ENCODE assay signal across 26 cellular contexts in the genomic region with DNA sequence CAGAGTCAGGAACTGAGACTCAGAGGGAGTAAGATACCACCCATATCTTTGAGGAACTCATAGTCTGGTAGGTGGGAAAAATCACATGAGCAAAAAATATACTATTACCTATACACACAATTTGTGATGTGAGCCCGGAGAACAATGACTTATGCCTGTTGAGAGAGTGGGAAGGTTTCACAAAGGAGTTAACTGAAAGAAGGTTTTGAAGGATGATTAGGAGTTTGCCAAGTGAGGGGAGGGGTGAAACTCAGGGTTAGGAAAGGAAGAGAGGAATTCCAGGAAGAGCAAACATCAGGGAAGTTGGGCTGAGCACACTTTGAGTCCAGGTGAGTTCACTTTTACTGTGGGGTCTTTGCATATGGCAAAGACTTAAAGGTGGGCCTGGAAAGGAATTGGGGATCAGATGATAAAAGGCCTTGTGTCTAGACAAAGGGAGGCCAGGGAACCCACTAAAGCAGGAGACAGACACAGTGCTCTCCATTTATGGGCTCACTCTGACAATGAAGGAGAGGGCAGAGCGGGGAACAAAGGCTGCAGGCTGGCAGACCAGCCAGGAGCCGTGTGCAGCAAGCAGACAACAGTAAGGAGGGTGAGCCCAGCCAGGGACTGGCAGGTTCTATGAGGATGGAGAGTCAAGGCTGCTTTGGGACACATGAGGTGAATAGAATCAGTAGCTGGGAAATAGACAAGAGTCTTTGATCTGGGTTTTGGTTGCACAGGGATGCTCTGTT. TPM values are rescaled to one million over a fixed set of nuclear protein-coding genes. Genes with fewer than 3 reads are reported as not detected.
DNase-seq lines count a peak whose midpoint lies in the region; ATAC-seq and TF ChIP-seq lines count a peak whose summit lies in the region.
"Had no signal": no experiment of that assay in that cellular context is flagged by ENCODE, and none has a peak within 500 bp of the region (broad histone marks: within the 10 kb centered on the region; RNA-seq: fewer than 3 reads in every experiment).

No MANE protein-coding gene starts in this region.

- peak overlapping the region; percentile 2 for H3K27ac Mint-ChIP-seq in neural crest cell (ENCODE audit: unreplicated experiment)
- H3K27ac Mint-ChIP-seq: stimulated activated naive CD8-positive, alpha-beta T cell treated with anti-CD3 and anti-CD28 coated beads, Interleukin-15, Interleukin-2, amounts not matched to agents 100 ng/mL and 50 ng/mL, for 24 hours had no signal

- peaks cover 3% of the 10 kb centered on the region for H3K9me3 Mint-ChIP-seq in neural crest cell

- H3K4me1 Mint-ChIP-seq in neural crest cell: peaks cover 36% of the 10 kb centered on the region

- no peak overlapping the region for H3K4me3 Mint-ChIP-seq in neural crest cell
- H3K4me3 Mint-ChIP-seq: naive thymus-derived CD8-positive, alpha-beta T cell; stimulated activated naive CD8-positive, alpha-beta T cell treated with anti-CD3 and anti-CD28 coated beads, Interleukin-15, Interleukin-2, amounts not matched to agents 100 ng/mL and 50 ng/mL, for 24 hours had no signal

- no peaks in the 10 kb centered on the region for H3K27me3 ChIP-seq in heart right ventricle
- no peaks in the 10 kb centered on the region for H3K27me3 ChIP-seq in vagina
- H3K27me3 ChIP-seq: tibial artery had no signal

- peaks cover 13% of the 10 kb centered on the region for H3K36me3 Mint-ChIP-seq in neural crest cell (ENCODE audit: low read depth)

- DNase-seq in cardiac septum (ENCODE audit: low spot score) (peak; percentile 56), Right ventricle myocardium superior (no peak), heart right ventricle (no peak), neural crest cell (ENCODE audit: low read depth, low spot score) (no peak), vagina (ENCODE audit: extremely low spot score in 2 of 2) (peak in 1 of 2 donors; percentile 77), C1 segment of cervical spinal cord (lab: John Stamatoyannopoulos, UW) (no peak), substantia nigra (lab: John Stamatoyannopoulos, UW) (no peak), posterior vena cava (ENCODE audit: low spot score) (no peak)
- DNase-seq: activated CD4-positive, alpha-beta T cell treated with anti-CD3 and anti-CD28 coated beads for 4 hours; activated naive CD4-positive, alpha-beta T cell; activated T-cell treated with anti-CD3 and anti-CD28 coated beads, Interleukin-2, amount 50 U/mL, for 48 hours; effector CD8-positive, alpha-beta T cell; GOT3; hippocampal formation; mesendoderm; MV-4-11; naive thymus-derived CD8-positive, alpha-beta T cell; NCI-H146; NCI-H2171 treated with DMSO at 0.1 percent for 48 hours; NK-92 treated with Interleukin-12 subunit alpha and Interleukin-12 subunit beta, amount 100 ng/mL, for 24 hours had no signal

- intact Hi-C loops in cardiac septum (cut with DNase I) (no loop called here), Right ventricle myocardium superior (cut with DNase I) (no loop called here), heart right ventricle (cut with DNase I) (loop anchor here in 1 of 10 donors (5.0 kb wide), 1 partner anchor 33 kb away; the partner anchor contains the start of gene TSPAN18), vagina (cut with DNase I) (no loop called here), posterior vena cava (cut with DNase I) (no loop called here)

- H3K9me3 ChIP-seq in heart right ventricle (peaks cover 0 to 11% (median 0%) of the 10 kb centered on the region in 11 donors), vagina (no peaks in the 10 kb centered on the region)
- H3K9me3 ChIP-seq: tibial artery had no signal

- H3K36me3 ChIP-seq in heart right ventricle (peaks cover 0 to 7% (median 0%) of the 10 kb centered on the region in 9 donors), vagina (no peaks in the 10 kb centered on the region)
- H3K36me3 ChIP-seq: tibial artery had no signal

- no peaks in the 10 kb centered on the region for H3K27me3 Mint-ChIP-seq in neural crest cell (ENCODE audit: low read depth)

- ATAC-seq in Right ventricle myocardium superior (ENCODE audit: poor library complexity): no peak
- ATAC-seq in heart right ventricle: peak in 3 of 8 donors; percentile 20 to 23 (median 23)
- ATAC-seq: naive thymus-derived CD8-positive, alpha-beta T cell; PC-3 had no signal

- H3K4me3 ChIP-seq in heart right ventricle (no peak overlapping the region), vagina (no peak overlapping the region)
- H3K4me3 ChIP-seq: tibial artery had no signal

- peak overlapping the region; percentile 26 to 92 (median 80) for H3K27ac ChIP-seq in heart right ventricle
- H3K27ac ChIP-seq in vagina: peak overlapping the region; percentile 79
- no peak overlapping the region for H3K27ac ChIP-seq in substantia nigra (ENCODE audit: low read depth, low read length, poor library complexity, severe bottlenecking)
- H3K27ac ChIP-seq: parathyroid adenoma, tibial artery, VCaP had no signal

- H3K4me1 ChIP-seq in heart right ventricle (peaks cover 14 to 84% (median 68%) of the 10 kb centered on the region in 9 donors), vagina (peaks cover 38% of the 10 kb centered on the region)
- H3K4me1 ChIP-seq: parathyroid adenoma had no signal

- WGBS in heart right ventricle, 2 donors: 75 to 79% methylated on average over 3 of the region's 3 CpGs

- TF ChIP-seq CTCF in heart right ventricle (IDR thresholded peaks at IDR 0.05) (no peak), neural crest cell (conservative IDR thresholded peaks at IDR 0.05) (no peak), vagina (IDR thresholded peaks at IDR 0.05) (no peak)

- no peak for TF ChIP-seq POLR2A in vagina (IDR thresholded peaks at IDR 0.05)

RNA-seq across cellular contexts. Expression of gene TSPAN18, which starts 33.1 kb away (rescaled TPM):
- total RNA-seq in cardiac septum (153 TPM), Right ventricle myocardium superior (99.7 TPM), heart right ventricle (100 to 1,000 TPM in 4 of 10 donors, 10 to 100 TPM in 6; 74.2 to 140 (median 95.2) TPM), neural crest cell (116 and 125 TPM in 2 replicates), vagina (12.8 TPM), posterior vena cava (10 to 100 TPM; 41.4 to 65.8 TPM)
- 10 to 100 TPM; 37.7 to 42.6 TPM for polyA plus RNA-seq in heart right ventricle
- total RNA-seq: LHCN-M2, PC-3 had no signal
